8 cellular contexts compared by ENCODE assay signal in the genomic region with DNA sequence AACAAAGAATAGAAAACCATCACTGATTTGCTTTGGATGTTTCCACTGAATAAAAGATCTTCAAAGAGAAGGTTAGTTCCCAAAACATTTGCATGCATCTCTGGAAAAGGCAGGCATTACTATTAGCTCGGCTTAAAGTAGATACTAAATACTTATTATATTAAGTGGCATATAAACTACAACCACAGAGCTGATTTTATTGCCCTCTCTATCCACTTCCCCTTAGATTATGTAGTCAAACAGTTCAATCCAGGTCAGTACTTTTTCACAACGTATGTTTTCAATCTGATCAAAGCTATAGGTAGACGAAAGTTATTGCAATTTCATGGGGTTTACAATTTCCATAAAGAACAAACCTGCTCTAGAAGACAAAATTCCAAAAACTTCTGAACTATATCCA. TPM values are rescaled to one million over a fixed set of nuclear protein-coding genes. Genes with fewer than 3 reads are reported as not detected.
DNase-seq lines count a peak whose midpoint lies in the region; ATAC-seq and TF ChIP-seq lines count a peak whose summit lies in the region.

No MANE protein-coding gene starts in this region.

- peak overlapping the region; percentile 78 for H3K4me3 ChIP-seq in ectodermal cell (ENCODE audit: insufficient read depth, low read depth, low read length)
- peak overlapping the region; percentile 71 to 72 for H3K4me3 ChIP-seq in neutrophil (ENCODE audit: low read depth in 1 of 2, low read length in 1 of 2)

- DNase-seq in EL (peak; percentile 25), NCI-H82 (lab: John Stamatoyannopoulos, UW) (peak; percentile 45)

- H3K27ac ChIP-seq in ectodermal cell (ENCODE audit: insufficient read depth, low read depth, low read length, poor library complexity, severe bottlenecking) (no peak overlapping the region), neutrophil (peak overlapping the region; percentile 88)

- TF ChIP-seq CTCF in neutrophil (IDR thresholded peaks at IDR 0.05), result no peak

- H3K4me1 ChIP-seq in ectodermal cell (ENCODE audit: control insufficient read depth, insufficient read depth, low read length) (no peaks in the 10 kb centered on the region), neutrophil (ENCODE audit: control insufficient read depth in 1 of 2, insufficient read depth in 1 of 2, low read depth in 1 of 2, low read length in 1 of 2) (peaks cover 49 to 53% of the 10 kb centered on the region in 2 experiments)

- H3K9me3 ChIP-seq in ectodermal cell (ENCODE audit: control insufficient read depth, low read length), result no peaks in the 10 kb centered on the region
- H3K9me3 ChIP-seq in neutrophil, result no peaks in the 10 kb centered on the region

- no peak for ATAC-seq in GM18909 (IDR thresholded peaks at IDR 0.05; ENCODE audit: poor library complexity, unreplicated experiment)
- ATAC-seq in HG03442 (IDR thresholded peaks at IDR 0.05; ENCODE audit: unreplicated experiment), result no peak
- no peak for ATAC-seq in HG03159 (IDR thresholded peaks at IDR 0.05; ENCODE audit: unreplicated experiment)
- no peak for ATAC-seq in HG03469 (IDR thresholded peaks at IDR 0.05; ENCODE audit: unreplicated experiment)

- peaks cover 7% of the 10 kb centered on the region for H3K36me3 ChIP-seq in ectodermal cell (ENCODE audit: control insufficient read depth, insufficient read depth, low read length)
- H3K36me3 ChIP-seq in neutrophil, result peaks cover 10% of the 10 kb centered on the region

- 73 to 81% methylated on average over 2 of the region's 3 CpGs for WGBS in ectodermal cell, 2 experiments

- H3K27me3 ChIP-seq in ectodermal cell (ENCODE audit: control insufficient read depth, insufficient read depth, low read length, poor library complexity, severe bottlenecking) (no peaks in the 10 kb centered on the region), neutrophil (no peaks in the 10 kb centered on the region)

RNA-seq across cellular contexts. Expression of a gene that starts 1.3 kb away (rescaled TPM):
- polyA plus RNA-seq in ectodermal cell (2013, experiment 1 of 4), result 29.8 TPM
- 32.1 TPM for polyA plus RNA-seq in ectodermal cell (2013, experiment 2 of 4)
- polyA plus RNA-seq in ectodermal cell (2013, experiment 3 of 4), result 25.3 TPM
- polyA plus RNA-seq in ectodermal cell (2013, experiment 4 of 4), result 29.2 TPM

RNA-seq across cellular contexts. Expression of a gene that starts 54.8 kb away (rescaled TPM):
- polyA plus RNA-seq in ectodermal cell (2013, experiment 1 of 4), result 0.65 TPM
- 0.66 TPM for polyA plus RNA-seq in ectodermal cell (2013, experiment 2 of 4)
- polyA plus RNA-seq in ectodermal cell (2013, experiment 3 of 4), result 0.64 TPM
- 0.65 TPM for polyA plus RNA-seq in ectodermal cell (2013, experiment 4 of 4)
